21 cellular contexts compared by ENCODE assay signal in the genomic region with DNA sequence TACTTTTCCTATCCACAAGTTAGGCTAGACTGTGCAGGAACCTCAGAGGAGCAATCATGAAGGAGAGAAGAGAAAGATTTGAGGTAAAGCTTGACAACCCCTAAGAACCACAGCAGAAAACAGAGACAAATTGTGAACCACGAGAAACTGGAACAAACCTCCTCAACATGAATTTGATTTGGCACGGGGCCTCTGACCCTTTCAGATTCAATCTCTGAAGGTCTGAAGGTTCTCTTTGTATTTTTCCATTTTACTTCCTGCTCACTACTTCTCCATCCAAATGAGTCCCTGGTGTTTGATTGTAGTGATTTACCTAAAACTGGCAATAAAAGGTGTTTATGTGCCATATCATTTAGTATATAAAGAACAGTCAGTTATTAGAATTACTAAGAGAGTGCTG.
"Had no signal": no experiment of that assay in that cellular context is flagged by ENCODE, and none has a peak within 500 bp of the region (broad histone marks: within the 10 kb centered on the region; RNA-seq: fewer than 3 reads in every experiment).

No MANE protein-coding gene starts in this region.

- H3K9me3 ChIP-seq: left lung, psoas muscle, right atrium auricular region, spleen, tibial artery had no signal

- H3K4me1 ChIP-seq: psoas muscle, right atrium auricular region, spleen, tibial artery had no signal

- H3K27ac ChIP-seq: left lung, psoas muscle, right atrium auricular region, spleen, tibial artery had no signal

- ATAC-seq: activated T-cell treated with anti-CD3 and anti-CD28 coated beads, Interleukin-2, amount 50 U/mL, for 72 hours; effector memory CD8-positive, alpha-beta T cell; esophagus mucosa; natural killer cell; T-helper 17 cell had no signal

- H3K36me3 ChIP-seq: left lung, right atrium auricular region, spleen, tibial artery had no signal

- H3K4me3 ChIP-seq: left lung, lung, psoas muscle, right atrium auricular region, spleen, tibial artery had no signal

- H3K27me3 ChIP-seq: left lung, right atrium auricular region, spleen, tibial artery had no signal

- DNase-seq: activated CD4-positive, alpha-beta memory T cell treated with anti-CD3 and anti-CD28 coated beads for 36 hours; activated CD4-positive, alpha-beta T cell treated with anti-CD3 and anti-CD28 coated beads for 48 hours; activated effector memory CD4-positive, alpha-beta T cell treated with Interleukin-2 at 50 U/mL for 16 hours; activated naive CD4-positive, alpha-beta T cell treated with anti-CD3 and anti-CD28 coated beads for 36 hours; activated naive CD8-positive, alpha-beta T cell treated with anti-CD3 and anti-CD28 coated beads, Interleukin-2, amount 10 ng/mL, durations not matched to agents 7 days and 5 days; activated T-cell treated with anti-CD3 and anti-CD28 coated beads, Interleukin-2, amount 50 U/mL, for 72 hours; amniotic stem cell; dermis blood vessel endothelial cell; effector memory CD8-positive, alpha-beta T cell; foreskin melanocyte; left lung; natural killer cell; psoas muscle; spleen; stimulated activated CD4-positive, alpha-beta T cell treated with anti-CD3 and anti-CD28 coated beads, Interleukin-4, amount 100 ng/mL, for 1 hour; stimulated activated naive CD4-positive, alpha-beta T cell; T-helper 17 cell; tibial artery had no signal
